Comparison of ENCODE assay signal across 14 cellular contexts in genomic region chr14:72416892-72417291, GRCh38.
DNase-seq lines count a peak whose midpoint lies in the region; ATAC-seq and TF ChIP-seq lines count a peak whose summit lies in the region.
"Had no signal": no experiment of that assay in that cellular context is flagged by ENCODE, and none has a peak within 500 bp of the region (broad histone marks: within the 10 kb centered on the region; RNA-seq: fewer than 3 reads in every experiment).

No MANE protein-coding gene starts in this region.

- intact Hi-C loops in sigmoid colon (cut with DNase I): no loop called here

- peaks cover 8% of the 10 kb centered on the region for H3K4me1 Mint-ChIP-seq in memory B cell

- H3K36me3 ChIP-seq in GM06990 (ENCODE audit: control insufficient read depth, insufficient read depth, low read length): no peaks in the 10 kb centered on the region
- H3K36me3 ChIP-seq in hepatocyte (replicated peaks; ENCODE audit: insufficient read depth, low read depth): no peaks in the 10 kb centered on the region
- H3K36me3 ChIP-seq in sigmoid colon: no peaks in the 10 kb centered on the region
- H3K36me3 ChIP-seq: HAP-1, SJCRH30 had no signal

- H3K4me2 ChIP-seq in hepatocyte: no peak overlapping the region

- peaks cover 11% of the 10 kb centered on the region for H3K27me3 Mint-ChIP-seq in memory B cell

- H3K9me3 ChIP-seq in hepatocyte (ENCODE audit: low read depth) (no peaks in the 10 kb centered on the region), sigmoid colon (no peaks in the 10 kb centered on the region)
- H3K9me3 ChIP-seq: HAP-1, SJCRH30 had no signal

- no peaks in the 10 kb centered on the region for H3K9me2 ChIP-seq in hepatocyte (replicated peaks; ENCODE audit: insufficient read depth)

- H3K36me3 Mint-ChIP-seq in memory B cell: peaks cover 1% of the 10 kb centered on the region

- H3K4me3 Mint-ChIP-seq in memory B cell: no peak overlapping the region

- H3K79me2 ChIP-seq in hepatocyte: no peaks in the 10 kb centered on the region

- H3K9me3 Mint-ChIP-seq in memory B cell: peaks cover 3% of the 10 kb centered on the region

- H3K27me3 ChIP-seq in GM06990 (replicated peaks; ENCODE audit: control insufficient read depth, insufficient read depth, low read length) (no peaks in the 10 kb centered on the region), hepatocyte (no peaks in the 10 kb centered on the region), sigmoid colon (no peaks in the 10 kb centered on the region)
- H3K27me3 ChIP-seq: SJCRH30 had no signal

- ATAC-seq in HG02885 (IDR thresholded peaks at IDR 0.05; ENCODE audit: poor library complexity, unreplicated experiment): peak; percentile 58
- peak; percentile 95 for ATAC-seq in memory B cell (ENCODE audit: low read depth)

- WGBS in hepatocyte (ENCODE audit: low lambda C conversion rate, missing lambda C conversion rate): 82% methylated on average over 7 of the region's 7 CpGs
- 36 to 79% methylated on average over 7 of the region's 7 CpGs for WGBS in sigmoid colon, 2 donors

- TF ChIP-seq POLR2A in sigmoid colon (IDR thresholded peaks at IDR 0.05): no peak

- no peaks in the 10 kb centered on the region for H4K20me1 ChIP-seq in hepatocyte (ENCODE audit: insufficient read depth, poor library complexity, severe bottlenecking)

- DNase-seq in GM06990 (ENCODE audit: extremely low read depth, insufficient read length): no peak
- peak; percentile 76 for DNase-seq in NCI-H748 (lab: John Stamatoyannopoulos, UW; ENCODE audit: unreplicated experiment)
- DNase-seq in memory B cell (ENCODE audit: low spot score in 2 of 2): peak in 1 of 2 donors; percentile 19
- DNase-seq in hepatocyte (ENCODE audit: low spot score): no peak
- DNase-seq in DMS153 treated with DMSO at 0.1 percent for 48 hours (lab: John Stamatoyannopoulos, UW; ENCODE audit: unreplicated experiment): no peak
- DNase-seq in sigmoid colon: no peak
- DNase-seq: activated gamma-delta T cell; cerebellar nuclear complex; DMS79; kidney glomerular epithelial cell; SJCRH30; stimulated activated CD4-positive, alpha-beta T cell treated with anti-CD3 and anti-CD28 coated beads, Interleukin-4, amount 100 ng/mL, for 1 hour had no signal

- H3K4me1 ChIP-seq in hepatocyte (ENCODE audit: insufficient read depth) (no peaks in the 10 kb centered on the region), sigmoid colon (no peaks in the 10 kb centered on the region)
- H3K4me1 ChIP-seq: HAP-1, SJCRH30 had no signal

- TF ChIP-seq EP300 in sigmoid colon (IDR thresholded peaks at IDR 0.05): no peak

- H3K27ac ChIP-seq in hepatocyte (no peak overlapping the region), sigmoid colon (no peak overlapping the region)
- H3K27ac ChIP-seq: SJCRH30 had no signal

- H2AFZ ChIP-seq in hepatocyte: no peak overlapping the region

- no peak overlapping the region for H3K27ac Mint-ChIP-seq in memory B cell

- H3K4me3 ChIP-seq in GM06990 (replicated peaks; ENCODE audit: low read depth, low read length) (no peak overlapping the region), hepatocyte (no peak overlapping the region), sigmoid colon (no peak overlapping the region)
- H3K4me3 ChIP-seq: HAP-1, SJCRH30 had no signal

- TF ChIP-seq CTCF in GM06990 (IDR thresholded peaks at IDR 0.05; ENCODE audit: insufficient read depth, low read length, poor library complexity, severe bottlenecking): peak; percentile 61
- TF ChIP-seq CTCF in hepatocyte (IDR thresholded peaks at IDR 0.05; ENCODE audit: poor library complexity): no peak
- no peak for TF ChIP-seq CTCF in sigmoid colon (IDR thresholded peaks at IDR 0.05)
